In the genomic region with DNA sequence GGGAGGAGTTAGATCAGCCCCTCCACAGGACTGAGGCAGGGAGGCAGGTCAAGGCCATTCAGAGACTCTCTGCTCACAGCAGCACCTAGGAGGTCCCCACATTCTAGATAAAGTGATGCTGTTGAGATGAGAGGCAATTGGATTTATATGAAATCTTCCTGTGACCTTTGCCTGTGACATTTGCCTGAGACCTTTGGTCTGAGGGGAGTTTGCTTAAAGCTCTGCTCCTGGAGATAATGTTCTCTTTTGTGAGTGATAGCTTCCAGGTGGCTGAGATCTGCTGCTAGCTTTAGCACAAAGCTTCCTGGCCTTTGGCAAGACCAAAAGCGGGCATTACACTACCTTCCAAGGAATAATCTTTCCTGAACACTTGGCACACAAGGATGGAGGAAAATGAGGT, we compare ENCODE assay signal across 3 cellular contexts.
TF ChIP-seq lines count a peak whose summit lies in the region.

No MANE protein-coding gene starts in this region.

TF ChIP-seq in HepG2, 621 proteins besides CTCF, POLR2A, EP300 and RAD21:
- TF ChIP-seq ZNF224 (CRISPR knock-in tag; IDR thresholded peaks at IDR 0.05) = no peak
- TF ChIP-seq, protein P1, sequence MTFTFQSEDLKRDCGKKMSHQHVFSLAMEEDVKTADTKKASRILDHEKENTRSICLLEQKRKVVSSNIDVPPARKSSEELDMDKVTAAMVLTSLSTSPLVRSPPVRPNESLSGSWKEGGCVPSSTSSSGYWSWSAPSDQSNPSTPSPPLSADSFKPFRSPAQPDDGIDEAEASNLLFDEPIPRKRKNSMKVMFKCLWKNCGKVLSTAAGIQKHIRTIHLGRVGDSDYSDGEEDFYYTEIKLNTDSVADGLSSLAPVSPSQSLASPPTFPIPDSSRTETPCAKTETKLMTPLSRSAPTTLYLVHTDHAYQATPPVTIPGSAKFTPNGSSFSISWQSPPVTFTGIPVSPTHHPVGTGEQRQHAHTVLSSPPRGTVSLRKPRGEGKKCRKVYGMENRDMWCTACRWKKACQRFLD (CRISPR knock-in tag; IDR thresholded peaks at IDR 0.05; ENCODE audit: borderline replicate concordance) = no peak
- TF ChIP-seq KAT8 (CRISPR knock-in tag; IDR thresholded peaks at IDR 0.05) = no peak
- no peak for TF ChIP-seq ZNF33A (CRISPR knock-in tag; IDR thresholded peaks at IDR 0.05; ENCODE audit: borderline replicate concordance)
- TF ChIP-seq, protein P2, sequence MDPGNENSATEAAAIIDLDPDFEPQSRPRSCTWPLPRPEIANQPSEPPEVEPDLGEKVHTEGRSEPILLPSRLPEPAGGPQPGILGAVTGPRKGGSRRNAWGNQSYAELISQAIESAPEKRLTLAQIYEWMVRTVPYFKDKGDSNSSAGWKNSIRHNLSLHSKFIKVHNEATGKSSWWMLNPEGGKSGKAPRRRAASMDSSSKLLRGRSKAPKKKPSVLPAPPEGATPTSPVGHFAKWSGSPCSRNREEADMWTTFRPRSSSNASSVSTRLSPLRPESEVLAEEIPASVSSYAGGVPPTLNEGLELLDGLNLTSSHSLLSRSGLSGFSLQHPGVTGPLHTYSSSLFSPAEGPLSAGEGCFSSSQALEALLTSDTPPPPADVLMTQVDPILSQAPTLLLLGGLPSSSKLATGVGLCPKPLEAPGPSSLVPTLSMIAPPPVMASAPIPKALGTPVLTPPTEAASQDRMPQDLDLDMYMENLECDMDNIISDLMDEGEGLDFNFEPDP (CRISPR knock-in tag; conservative IDR thresholded peaks at IDR 0.05) = no peak
- TF ChIP-seq ZNF10 (CRISPR knock-in tag; IDR thresholded peaks at IDR 0.05; ENCODE audit: borderline replicate concordance, low read depth) = no peak
TF ChIP-seq in HepG2: peak in this region for 0.

TF ChIP-seq in IMR-90, 13 proteins besides CTCF, POLR2A, EP300 and RAD21:
- TF ChIP-seq MXI1 (IDR thresholded peaks at IDR 0.05; ENCODE audit: borderline replicate concordance, low read depth, low read length) (no peak), MAFK (IDR thresholded peaks at IDR 0.05; ENCODE audit: low read depth, low read length) (no peak), CEBPB (IDR thresholded peaks at IDR 0.05; ENCODE audit: low read depth, low read length) (no peak), SMC3 (IDR thresholded peaks at IDR 0.05; ENCODE audit: low read depth, low read length) (no peak), NFE2L2 (IDR thresholded peaks at IDR 0.05; ENCODE audit: low read depth, low read length) (no peak), MAZ (IDR thresholded peaks at IDR 0.05; ENCODE audit: borderline replicate concordance, low read depth, low read length) (no peak), FOS (IDR thresholded peaks at IDR 0.05; ENCODE audit: low read depth, low read length) (no peak)
- TF ChIP-seq, protein P3, sequence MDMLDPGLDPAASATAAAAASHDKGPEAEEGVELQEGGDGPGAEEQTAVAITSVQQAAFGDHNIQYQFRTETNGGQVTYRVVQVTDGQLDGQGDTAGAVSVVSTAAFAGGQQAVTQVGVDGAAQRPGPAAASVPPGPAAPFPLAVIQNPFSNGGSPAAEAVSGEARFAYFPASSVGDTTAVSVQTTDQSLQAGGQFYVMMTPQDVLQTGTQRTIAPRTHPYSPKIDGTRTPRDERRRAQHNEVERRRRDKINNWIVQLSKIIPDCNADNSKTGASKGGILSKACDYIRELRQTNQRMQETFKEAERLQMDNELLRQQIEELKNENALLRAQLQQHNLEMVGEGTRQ (IDR thresholded peaks at IDR 0.05; ENCODE audit: low read depth, low read length) = no peak
- TF ChIP-seq, protein P4, sequence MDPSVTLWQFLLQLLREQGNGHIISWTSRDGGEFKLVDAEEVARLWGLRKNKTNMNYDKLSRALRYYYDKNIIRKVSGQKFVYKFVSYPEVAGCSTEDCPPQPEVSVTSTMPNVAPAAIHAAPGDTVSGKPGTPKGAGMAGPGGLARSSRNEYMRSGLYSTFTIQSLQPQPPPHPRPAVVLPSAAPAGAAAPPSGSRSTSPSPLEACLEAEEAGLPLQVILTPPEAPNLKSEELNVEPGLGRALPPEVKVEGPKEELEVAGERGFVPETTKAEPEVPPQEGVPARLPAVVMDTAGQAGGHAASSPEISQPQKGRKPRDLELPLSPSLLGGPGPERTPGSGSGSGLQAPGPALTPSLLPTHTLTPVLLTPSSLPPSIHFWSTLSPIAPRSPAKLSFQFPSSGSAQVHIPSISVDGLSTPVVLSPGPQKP (IDR thresholded peaks at IDR 0.05; ENCODE audit: borderline replicate concordance, low read depth, low read length) = no peak

TF ChIP-seq in SK-N-SH treated with all-trans-retinoic acid at 6 μM for 48 hours, 23 proteins besides CTCF, POLR2A, EP300 and RAD21:
- no peak for TF ChIP-seq ARNTL (CRISPR knock-in tag; IDR thresholded peaks at IDR 0.05; ENCODE audit: borderline replicate concordance, low read depth)
- TF ChIP-seq CSDC2 (CRISPR knock-in tag; IDR thresholded peaks at IDR 0.05) = no peak
- TF ChIP-seq TOX (CRISPR knock-in tag; IDR thresholded peaks at IDR 0.05; ENCODE audit: borderline replicate concordance) = no peak
- no peak for TF ChIP-seq ZNF70 (CRISPR knock-in tag; IDR thresholded peaks at IDR 0.05)
